10 cellular contexts compared by ENCODE assay signal in the genomic region with DNA sequence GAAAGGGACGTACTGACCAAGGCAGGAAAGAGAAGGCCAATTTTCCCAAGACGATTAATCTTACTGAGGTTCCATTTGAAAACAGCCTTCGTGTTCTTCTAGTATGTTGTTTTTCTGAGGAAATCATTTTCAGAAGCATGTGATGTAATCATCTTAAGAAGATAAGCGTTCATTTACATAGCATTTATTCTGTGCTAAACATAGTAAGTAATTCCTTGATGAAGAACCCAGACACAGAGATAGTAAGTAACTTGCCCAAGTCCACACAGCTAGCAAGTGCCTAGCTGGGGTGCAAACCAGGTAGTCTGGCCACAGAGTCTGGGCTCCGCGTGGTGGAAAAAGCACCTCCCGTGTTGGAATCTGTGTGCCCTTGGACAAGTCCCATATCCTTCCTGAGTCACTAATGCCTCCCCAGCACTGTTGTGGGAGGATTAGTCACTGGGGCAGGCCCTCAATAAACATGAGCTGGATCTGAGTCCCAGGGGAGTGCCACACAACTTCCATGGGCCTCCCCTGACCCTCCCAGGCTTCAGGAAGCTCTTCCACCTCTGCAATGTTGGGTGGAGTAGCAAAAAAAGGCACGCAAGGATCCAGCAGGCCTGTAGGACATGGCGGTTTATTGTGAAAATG. TPM values are rescaled to one million over a fixed set of nuclear protein-coding genes. Genes with fewer than 3 reads are reported as not detected.
A peak's percentile ranks its signal among the peaks of the same experiment; 100 is the strongest.
DNase-seq lines count a peak whose midpoint lies in the region; ATAC-seq and TF ChIP-seq lines count a peak whose summit lies in the region.
"Had no signal": no experiment of that assay in that cellular context is flagged by ENCODE, and none has a peak within 500 bp of the region (broad histone marks: within the 10 kb centered on the region; RNA-seq: fewer than 3 reads in every experiment).

No MANE protein-coding gene starts in this region.

- peaks cover 3% of the 10 kb centered on the region for H3K9me3 Mint-ChIP-seq in endodermal cell
- H3K9me3 Mint-ChIP-seq: activated naive CD4-positive, alpha-beta T cell treated with anti-CD3 and anti-CD28 coated beads, Interleukin-2, amount 50 U/mL, for 24 hours had no signal

- no TSS peak for BruUV-seq in A673 (replicated peaks; lab: Mats Ljungman, UMichigan)

- no peaks in the 10 kb centered on the region for H3K9me3 ChIP-seq in A673 (ENCODE audit: low read depth, low read length, poor library complexity, severe bottlenecking)
- H3K9me3 ChIP-seq in endodermal cell (ENCODE audit: control insufficient read depth, low read length), result no peaks in the 10 kb centered on the region

- peak; percentile 64 for DNase-seq in A673 (ENCODE audit: low spot score)
- DNase-seq in NCI-H526 treated with DMSO at 0.1 percent for 48 hours (lab: John Stamatoyannopoulos, UW), result peak; percentile 67
- no peak for DNase-seq in endodermal cell
- peak; percentile 43 for DNase-seq in myocyte (ENCODE audit: low read depth)
- no peak for DNase-seq in activated naive CD4-positive, alpha-beta T cell treated with anti-CD3 and anti-CD28 coated beads, Interleukin-2, amount 50 U/mL, for 16 hours
- DNase-seq in NCI-H2029 (lab: John Stamatoyannopoulos, UW), result no peak
- no peak for DNase-seq in activated CD4-positive, alpha-beta T cell treated with anti-CD3 and anti-CD28 coated beads for 48 hours
- DNase-seq: NCI-H446 had no signal

- H3K4me1 Mint-ChIP-seq in endodermal cell, result peaks cover 16% of the 10 kb centered on the region
- H3K4me1 Mint-ChIP-seq: activated naive CD4-positive, alpha-beta T cell treated with anti-CD3 and anti-CD28 coated beads, Interleukin-2, amount 50 U/mL, for 24 hours had no signal

- ATAC-seq in GM18520 (IDR thresholded peaks at IDR 0.05; ENCODE audit: unreplicated experiment), result no peak

- H3K4me1 ChIP-seq in A673 (ENCODE audit: insufficient read depth, low read length, poor library complexity, severe bottlenecking) (peaks cover 19% of the 10 kb centered on the region), endodermal cell (ENCODE audit: control insufficient read depth, insufficient read depth, low read length) (peaks cover 7% of the 10 kb centered on the region)

- intact Hi-C loops in A673 (cut with micrococcal nuclease; ENCODE audit: unreplicated experiment), result no loop called here

- WGBS in endodermal cell (ENCODE audit: insufficient coverage in 1 of 2, insufficient read length in 1 of 2), 2 experiments, result 92 to 97% methylated on average over 4 to 8 of the region's 9 CpGs

- H3K4me3 ChIP-seq in A673 (ENCODE audit: low read depth, low read length, poor library complexity, severe bottlenecking) (no peak overlapping the region), endodermal cell (ENCODE audit: low read length) (no peak overlapping the region)

- peaks cover 4% of the 10 kb centered on the region for H3K27me3 Mint-ChIP-seq in endodermal cell (ENCODE audit: insufficient read depth)

- no peak overlapping the region for H3K9ac ChIP-seq in endodermal cell (ENCODE audit: extremely low read depth, low read length, poor library complexity, severe bottlenecking)

- no peaks in the 10 kb centered on the region for H3K27me3 ChIP-seq in A673 (replicated peaks; ENCODE audit: insufficient read depth, low read depth, low read length, poor library complexity)
- no peaks in the 10 kb centered on the region for H3K27me3 ChIP-seq in endodermal cell (ENCODE audit: control insufficient read depth, insufficient read depth, low read length, poor library complexity, severe bottlenecking)

- H3K27ac Mint-ChIP-seq in endodermal cell, result no peak overlapping the region
- H3K27ac Mint-ChIP-seq: activated naive CD4-positive, alpha-beta T cell treated with anti-CD3 and anti-CD28 coated beads, Interleukin-2, amount 50 U/mL, for 24 hours had no signal

- H3K4me3 Mint-ChIP-seq in endodermal cell, result no peak overlapping the region
- H3K4me3 Mint-ChIP-seq: activated naive CD4-positive, alpha-beta T cell treated with anti-CD3 and anti-CD28 coated beads, Interleukin-2, amount 50 U/mL, for 24 hours had no signal

- H3K36me3 ChIP-seq in A673 (ENCODE audit: insufficient read depth, low read length, poor library complexity, severe bottlenecking), result no peaks in the 10 kb centered on the region
- H3K36me3 ChIP-seq in endodermal cell (ENCODE audit: control insufficient read depth, insufficient read depth, low read length), result no peaks in the 10 kb centered on the region

- H3K27ac ChIP-seq in A673 (ENCODE audit: low read depth, low read length, poor library complexity, severe bottlenecking), result no peak overlapping the region
- peak overlapping the region; percentile 42 for H3K27ac ChIP-seq in endodermal cell (ENCODE audit: low read depth, low read length)

- TF ChIP-seq CTCF in A673 (conservative IDR thresholded peaks at IDR 0.05; ENCODE audit: low read depth, low read length) (no peak), endodermal cell (conservative IDR thresholded peaks at IDR 0.05) (no peak)

- CTCF ChIA-PET in A673 (lab: Charles Lee), result interaction anchor here (0.6 kb wide), 1 partner anchor 14 kb away, joined by 3 read pairs; no protein-coding TSS in a partner anchor

- POLR2A ChIA-PET in A673 (lab: Charles Lee; ENCODE audit: low non-redundant PET), result no interaction called here

- H3K36me3 Mint-ChIP-seq in endodermal cell (ENCODE audit: low read depth), result no peaks in the 10 kb centered on the region
- H3K36me3 Mint-ChIP-seq: activated naive CD4-positive, alpha-beta T cell treated with anti-CD3 and anti-CD28 coated beads, Interleukin-2, amount 50 U/mL, for 24 hours had no signal

RNA-seq across cellular contexts. Expression of a gene that starts 26.9 kb away (rescaled TPM):
- total RNA-seq in A673 (2021) (45.1 and 46.8 TPM in 2 replicates), endodermal cell (10 to 100 TPM; 11.8 to 20.4 TPM), myocyte (23.7 and 28.0 TPM in 2 replicates)
- 45.7 TPM for polyA plus RNA-seq in endodermal cell (2013, experiment 1 of 2)
- polyA plus RNA-seq in endodermal cell (2013, experiment 2 of 2), result 45.8 TPM
- 18.7 TPM for polyA plus RNA-seq in myocyte (2012)

Comparison
In these comparisons a context has a peak if more than half of its experiments do, and no peak if none do; other contexts are left out.
1. DNase-seq: peak in A673 (single experiment), NCI-H526 treated with DMSO at 0.1 percent for 48 hours (single experiment) and myocyte (single experiment); none in endodermal cell (single experiment), activated naive CD4-positive, alpha-beta T cell treated with anti-CD3 and anti-CD28 coated beads, Interleukin-2, amount 50 U/mL, for 16 hours (single experiment), NCI-H2029 (single experiment) and activated CD4-positive, alpha-beta T cell treated with anti-CD3 and anti-CD28 coated beads for 48 hours (single experiment).